8 cellular contexts compared by ENCODE assay signal in genomic region chr19:11324079-11324661, GRCh38. TPM values are rescaled to one million over a fixed set of nuclear protein-coding genes. Genes with fewer than 3 reads are reported as not detected.
A peak's percentile ranks its signal among the peaks of the same experiment; 100 is the strongest.
DNase-seq lines count a peak whose midpoint lies in the region; ATAC-seq, FAIRE-seq and TF ChIP-seq lines count a peak whose summit lies in the region.

No MANE protein-coding gene starts in this region.

- in situ Hi-C loops in brain microvascular endothelial cell (cut with HindIII; ENCODE audit: low pct_ligation_motif_present, low sequenced_read_pairs) = no loop called here

- H3K36me3 Mint-ChIP-seq in stimulated activated memory B cell treated with anti-CD40 and anti-IgM and Interleukin-4, amounts not matched to agents 10 μg/mL and 1 μg/mL and 100 μg/mL, for 72 hours = peaks cover 5% of the 10 kb centered on the region
- no peaks in the 10 kb centered on the region for H3K36me3 Mint-ChIP-seq in glutamatergic neuron (ENCODE audit: unreplicated experiment)

- peak overlapping the region; percentile 51 for H3K27ac Mint-ChIP-seq in stimulated activated memory B cell treated with anti-CD40 and anti-IgM and Interleukin-4, amounts not matched to agents 10 μg/mL and 1 μg/mL and 100 μg/mL, for 72 hours
- no peak overlapping the region for H3K27ac Mint-ChIP-seq in glutamatergic neuron (ENCODE audit: unreplicated experiment)

- H3K4me3 ChIP-seq in brain microvascular endothelial cell (ENCODE audit: low read depth, low read length) = peak overlapping the region; percentile 9

- H3K4me1 Mint-ChIP-seq in stimulated activated memory B cell treated with anti-CD40 and anti-IgM and Interleukin-4, amounts not matched to agents 10 μg/mL and 1 μg/mL and 100 μg/mL, for 72 hours = peaks cover 35% of the 10 kb centered on the region
- H3K4me1 Mint-ChIP-seq in glutamatergic neuron (ENCODE audit: low read depth, unreplicated experiment) = peaks cover 9% of the 10 kb centered on the region

- no peaks in the 10 kb centered on the region for H3K27me3 ChIP-seq in brain microvascular endothelial cell (replicated peaks)

- H3K27me3 Mint-ChIP-seq in stimulated activated memory B cell treated with anti-CD40 and anti-IgM and Interleukin-4, amounts not matched to agents 10 μg/mL and 1 μg/mL and 100 μg/mL, for 72 hours = peaks cover 24% of the 10 kb centered on the region
- peaks cover 7% of the 10 kb centered on the region for H3K27me3 Mint-ChIP-seq in glutamatergic neuron (ENCODE audit: unreplicated experiment)

- no peak overlapping the region for H3K4me3 Mint-ChIP-seq in stimulated activated memory B cell treated with anti-CD40 and anti-IgM and Interleukin-4, amounts not matched to agents 10 μg/mL and 1 μg/mL and 100 μg/mL, for 72 hours
- no peak overlapping the region for H3K4me3 Mint-ChIP-seq in glutamatergic neuron (ENCODE audit: unreplicated experiment)

- TF ChIP-seq CTCF in brain microvascular endothelial cell (IDR thresholded peaks at IDR 0.05; ENCODE audit: low read depth, low read length, missing control alignments) (no peak), glutamatergic neuron (IDR thresholded peaks at IDR 0.05; ENCODE audit: partially characterized antibody, unreplicated experiment) (no peak)

- DNase-seq in ELR (ENCODE audit: low read depth) = peak; percentile 87
- peak; percentile 62 for DNase-seq in RCC 7860 (ENCODE audit: low spot score)
- DNase-seq in brain microvascular endothelial cell = peak; percentile 65
- DNase-seq in kidney glomerular epithelial cell (lab: John Stamatoyannopoulos, UW) = peak; percentile 67
- no peak for DNase-seq in glutamatergic neuron
- no peak for DNase-seq in NCI-H146 (lab: John Stamatoyannopoulos, UW)

- peak; percentile 76 for FAIRE-seq in RCC 7860 (lab: Jason Lieb, UNC)

- ATAC-seq in HG03460 (IDR thresholded peaks at IDR 0.05; ENCODE audit: unreplicated experiment) = peak; percentile 68
- peak; percentile 67 for ATAC-seq in stimulated activated memory B cell treated with anti-CD40 and anti-IgM and Interleukin-4, amounts not matched to agents 10 μg/mL and 1 μg/mL and 100 μg/mL, for 72 hours

- no peak overlapping the region for H3K27ac ChIP-seq in brain microvascular endothelial cell

- no peaks in the 10 kb centered on the region for H3K9me3 Mint-ChIP-seq in stimulated activated memory B cell treated with anti-CD40 and anti-IgM and Interleukin-4, amounts not matched to agents 10 μg/mL and 1 μg/mL and 100 μg/mL, for 72 hours
- H3K9me3 Mint-ChIP-seq in glutamatergic neuron (ENCODE audit: unreplicated experiment) = peaks cover 5% of the 10 kb centered on the region

- no peaks in the 10 kb centered on the region for H3K36me3 ChIP-seq in brain microvascular endothelial cell (replicated peaks)

RNA-seq across cellular contexts. Expression of gene RAB3D, which starts 15.3 kb away (rescaled TPM):
- 130 TPM for total RNA-seq in glutamatergic neuron (ENCODE audit: unreplicated experiment)

RNA-seq across cellular contexts. Expression of gene TMEM205, which starts 21.9 kb away (rescaled TPM):
- 43.1 TPM for total RNA-seq in glutamatergic neuron (ENCODE audit: unreplicated experiment)

RNA-seq across cellular contexts. Expression of gene CCDC159, which starts 22.1 kb away (rescaled TPM):
- 8.0 TPM for total RNA-seq in glutamatergic neuron (ENCODE audit: unreplicated experiment)

RNA-seq across cellular contexts. Expression of gene TSPAN16, which starts 28.2 kb away (rescaled TPM):
- not detected for total RNA-seq in glutamatergic neuron (ENCODE audit: unreplicated experiment)

RNA-seq across cellular contexts. Expression of gene PLPPR2, which starts 31.1 kb away (rescaled TPM):
- total RNA-seq in glutamatergic neuron (ENCODE audit: unreplicated experiment) = 77.0 TPM

Comparison
In these comparisons a context has a peak if more than half of its experiments do, and no peak if none do; other contexts are left out.
1. DNase-seq: peak in ELR (single experiment), RCC 7860 (single experiment), brain microvascular endothelial cell (single experiment) and kidney glomerular epithelial cell (single experiment); none in glutamatergic neuron (single experiment) and NCI-H146 (single experiment).